8 cellular contexts compared by ENCODE assay signal in the genomic region with DNA sequence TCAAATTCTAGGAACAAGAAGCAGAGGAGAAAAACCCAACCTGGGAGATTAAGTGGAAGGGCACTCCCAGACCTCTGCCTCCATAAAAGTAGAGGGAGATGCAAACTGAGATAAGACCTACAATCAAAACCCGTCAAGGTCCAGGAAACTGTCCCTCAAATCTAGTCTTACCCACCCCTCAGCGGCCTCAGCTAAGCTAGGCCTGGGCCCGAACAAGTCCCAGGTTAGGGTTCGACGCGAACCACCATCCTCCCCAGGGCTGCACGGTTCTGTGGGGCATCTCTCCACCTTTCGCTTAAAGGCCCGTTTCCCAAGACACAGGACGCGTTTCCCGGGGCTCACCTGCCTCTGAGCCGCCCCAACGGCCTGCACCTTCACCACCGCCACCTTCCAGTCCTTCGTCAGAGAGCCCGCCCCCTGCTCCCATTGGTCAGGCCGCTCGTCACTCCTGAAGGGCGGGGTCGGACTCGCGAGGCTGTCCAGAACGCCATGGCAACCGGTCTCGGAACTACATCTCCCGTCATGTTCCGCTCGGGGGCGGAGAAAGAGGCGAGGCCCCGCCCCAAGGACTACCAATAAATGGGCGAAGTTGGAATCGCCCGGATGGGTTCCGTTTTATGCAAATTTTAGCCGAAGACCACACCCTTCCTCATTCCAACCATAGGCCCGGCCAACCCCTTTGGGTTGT. TPM values are rescaled to one million over a fixed set of nuclear protein-coding genes. Genes with fewer than 3 reads are reported as not detected.
A peak's percentile ranks its signal among the peaks of the same experiment; 100 is the strongest.
DNase-seq lines count a peak whose midpoint lies in the region; ATAC-seq, FAIRE-seq and TF ChIP-seq lines count a peak whose summit lies in the region.

A gene (minus strand): TSS at position 403 of the 688 bp plus-strand sequence. CDS start 10,190 bp downstream, outside the sequence.

- no peaks in the 10 kb centered on the region for H4K20me1 ChIP-seq in OCI-LY7 (ENCODE audit: insufficient read depth, low read length)
- no peaks in the 10 kb centered on the region for H4K20me1 ChIP-seq in endothelial cell of umbilical vein (replicated peaks; ENCODE audit: control insufficient read depth, extremely low read depth, insufficient read depth, low read length)

- H3K36me3 ChIP-seq in OCI-LY7 (ENCODE audit: insufficient read depth, low read length) (no peaks in the 10 kb centered on the region), endothelial cell of umbilical vein (ENCODE audit: control insufficient read depth in 2 of 2, extremely low read depth in 1 of 2, insufficient read depth in 2 of 2, low read length in 2 of 2) (no peaks in the 10 kb centered on the region)

- no peaks in the 10 kb centered on the region for H3K9me3 ChIP-seq in OCI-LY7 (ENCODE audit: low read length)
- no peaks in the 10 kb centered on the region for H3K9me3 ChIP-seq in endothelial cell of umbilical vein (replicated peaks; ENCODE audit: control insufficient read depth, insufficient read depth, low read length)

- CTCF ChIA-PET in OCI-LY7 (lab: Charles Lee; ENCODE audit: unreplicated experiment) = no interaction called here
- CTCF ChIA-PET in endothelial cell of umbilical vein (lab: Charles Lee) = interaction anchor here (1.1 kb wide), 1 partner anchor 63 kb away, joined by 3 read pairs; no protein-coding TSS in a partner anchor

- peaks cover 15% of the 10 kb centered on the region for H3K4me1 ChIP-seq in OCI-LY7 (ENCODE audit: insufficient read depth, low read length, poor library complexity, severe bottlenecking)
- H3K4me1 ChIP-seq in endothelial cell of umbilical vein (ENCODE audit: control insufficient read depth, extremely low read depth, insufficient read depth, low read length) = peaks cover 19% of the 10 kb centered on the region

- H3K9me2 ChIP-seq in OCI-LY7 (ENCODE audit: insufficient read depth, low read length) = no peaks in the 10 kb centered on the region

- H3K4me3 ChIP-seq in OCI-LY7 (ENCODE audit: low read depth, low read length, poor library complexity, severe bottlenecking) = peak within 1 kb of the TSS; percentile 83
- H3K4me3 ChIP-seq in endothelial cell of umbilical vein (replicated peaks in 1 of 3; ENCODE audit: insufficient read depth in 1 of 3, low read depth in 1 of 3, low read length in 3 of 3) = peak within 1 kb of the TSS; percentile 54 to 84 (median 76)

- TF ChIP-seq CTCF in D721Med (IDR thresholded peaks at IDR 0.05; ENCODE audit: insufficient read depth, missing control alignments) = no peak
- TF ChIP-seq CTCF in OCI-LY7 (conservative IDR thresholded peaks at IDR 0.05; ENCODE audit: low read length) = no peak
- no peak for TF ChIP-seq CTCF in endothelial cell of umbilical vein (IDR thresholded peaks at IDR 0.05; ENCODE audit: extremely low read depth in 1 of 2, insufficient read depth in 1 of 2, low read depth in 1 of 2, low read length in 2 of 2)

- peak within 1 kb of the TSS; percentile 82 for H3K9ac ChIP-seq in endothelial cell of umbilical vein (replicated peaks; ENCODE audit: extremely low read depth, insufficient read depth, low read length)

- BruUV-seq in OCI-LY7 (replicated peaks; lab: Mats Ljungman, UMichigan) (TSS peak; percentile 81), endothelial cell of umbilical vein (replicated peaks; lab: Mats Ljungman, UMichigan) (TSS peak; percentile 55)

- H3K9me1 ChIP-seq in endothelial cell of umbilical vein (replicated peaks; ENCODE audit: control insufficient read depth, extremely low read depth, insufficient read depth, low read length) = no peaks in the 10 kb centered on the region

- peak within 1 kb of the TSS; percentile 100 for H3K4me2 ChIP-seq in OCI-LY7 (ENCODE audit: low read length)
- peak within 1 kb of the TSS; percentile 92 for H3K4me2 ChIP-seq in endothelial cell of umbilical vein (ENCODE audit: insufficient read depth, low read length)

- DNase-seq in D721Med (ENCODE audit: insufficient read length, low spot score) = peak; percentile 55
- DNase-seq in HuH-7.5 (ENCODE audit: low spot score) = peak; percentile 68
- DNase-seq in OCI-LY7 (ENCODE audit: low spot score) = peak; percentile 100
- peak; percentile 100 for DNase-seq in activated T-cell treated with anti-CD3 and anti-CD28 coated beads for 1 hour (ENCODE audit: low read depth)
- peak; percentile 99 for DNase-seq in endothelial cell of umbilical vein (ENCODE audit: low read depth, low spot score)
- DNase-seq in midbrain (lab: John Stamatoyannopoulos, UW) = peak; percentile 100
- DNase-seq in stimulated activated CD8-positive, alpha-beta memory T cell treated with anti-CD3 and anti-CD28 coated beads, Interleukin-2, amount 100 ng/mL, for 1 hour (ENCODE audit: low read depth in 2 of 2) = peak; percentile 99

- dilution Hi-C loops in endothelial cell of umbilical vein (cut with MboI; ENCODE audit: extremely low pct_ligation_motif_present, low sequenced_read_pairs) = no loop called here

- peak within 1 kb of the TSS; percentile 55 for H3K27ac ChIP-seq in OCI-LY7 (ENCODE audit: low read depth, low read length, poor library complexity, severe bottlenecking)
- H3K27ac ChIP-seq in endothelial cell of umbilical vein (ENCODE audit: insufficient read depth, low read depth, low read length) = peak within 1 kb of the TSS; percentile 66

- H3K79me2 ChIP-seq in OCI-LY7 (ENCODE audit: insufficient read depth, low read depth, low read length) (peaks cover 11% of the 10 kb centered on the region; the same call in 1 of the 2 replicates), endothelial cell of umbilical vein (ENCODE audit: control insufficient read depth, insufficient read depth, low read length) (peaks cover 61% of the 10 kb centered on the region)

- POLR2A ChIA-PET in OCI-LY7 (lab: Charles Lee) (interaction anchor here (0.9 to 1.9 kb wide), 2 partner anchors 17 to 53 kb away, joined by 3 to 6 read pairs; a partner anchor contains a TSS), endothelial cell of umbilical vein (lab: Charles Lee) (no interaction called here)

- no peak for FAIRE-seq in D721Med (lab: Jason Lieb, UNC)
- FAIRE-seq in endothelial cell of umbilical vein (lab: Jason Lieb, UNC) = peak; percentile 97

- ATAC-seq in GM21526 (IDR thresholded peaks at IDR 0.05; ENCODE audit: low FRiP score, unreplicated experiment) = peak; percentile 82

- TF ChIP-seq POLR2A in endothelial cell of umbilical vein (IDR thresholded peaks at IDR 0.05; ENCODE audit: low read depth, low read length) = peak; percentile 62

- no peaks in the 10 kb centered on the region for H3K27me3 ChIP-seq in endothelial cell of umbilical vein (ENCODE audit: control insufficient read depth in 2 of 2, insufficient read depth in 2 of 2, low read length in 2 of 2)

- intact Hi-C loops in OCI-LY7 (cut with micrococcal nuclease; ENCODE audit: unreplicated experiment) = loop anchor here (2.0 to 5.0 kb wide), 3 partner anchors 99 to 431 kb away; a partner anchor contains a TSS
- intact Hi-C loops in endothelial cell of umbilical vein (cut with micrococcal nuclease) = loop anchor here (1.0 to 5.0 kb wide), 6 partner anchors 33 to 253 kb away; no protein-coding TSS in a partner anchor

- H2AFZ ChIP-seq in OCI-LY7 (ENCODE audit: low read length) (peak within 1 kb of the TSS; percentile 78), endothelial cell of umbilical vein (ENCODE audit: low read depth, low read length) (peak within 1 kb of the TSS; percentile 74)

TF ChIP-seq in endothelial cell of umbilical vein, 7 proteins besides CTCF, POLR2A, EP300 and RAD21:
- peak; percentile 65 for TF ChIP-seq GATA2 (IDR thresholded peaks at IDR 0.05; ENCODE audit: insufficient read depth, insufficient read length, low read depth, low read length)
- no peak for TF ChIP-seq EZH2 (IDR thresholded peaks at IDR 0.05; ENCODE audit: borderline replicate concordance, low read depth, low read length, severe bottlenecking)
- TF ChIP-seq FOS (IDR thresholded peaks at IDR 0.05; ENCODE audit: borderline replicate concordance, insufficient read depth, low read length) = no peak
- TF ChIP-seq JUN (IDR thresholded peaks at IDR 0.05; ENCODE audit: borderline replicate concordance, insufficient read depth, insufficient read length, low read depth) = no peak

RNA-seq across cellular contexts. Expression of the gene that starts here (rescaled TPM):
- 19.8 and 26.4 TPM in 2 replicates for total RNA-seq in OCI-LY7 (2014; rRNA removed; shearing (Covaris generic))
- total RNA-seq in OCI-LY7 (2022) (37.9 and 40.0 TPM in 2 replicates), endothelial cell of umbilical vein (41.1 and 42.1 TPM in 2 replicates)
- polyA plus RNA-seq in endothelial cell of umbilical vein = 20.7 and 26.4 TPM in 2 replicates
- 30.0 and 36.2 TPM in 2 replicates for polyA plus RNA-seq in endothelial cell of umbilical vein (2011; cell fraction: cytosol; rRNA removed)
- polyA plus RNA-seq in endothelial cell of umbilical vein (2011; cell fraction: nucleus; rRNA removed) = 86.2 and 112 TPM in 2 replicates
- 36.4 and 43.2 TPM in 2 replicates for polyA plus RNA-seq in endothelial cell of umbilical vein (2012)
- polyA minus RNA-seq in endothelial cell of umbilical vein = 48.5 and 54.1 TPM in 2 replicates
- polyA minus RNA-seq in endothelial cell of umbilical vein (2011; cell fraction: cytosol; rRNA and poly(A)+ RNA removed) = 11.7 TPM
- polyA minus RNA-seq in endothelial cell of umbilical vein (2011; cell fraction: nucleus; rRNA and poly(A)+ RNA removed) = 54.9 and 75.3 TPM in 2 replicates

Comparison
In these comparisons a context has a peak if more than half of its experiments do, and no peak if none do; other contexts are left out.
1. Peak in every context shown above with its lines: DNase-seq, ATAC-seq, H3K4me3 ChIP-seq and H3K27ac ChIP-seq.